8 cellular contexts compared by ENCODE assay signal in the genomic region with DNA sequence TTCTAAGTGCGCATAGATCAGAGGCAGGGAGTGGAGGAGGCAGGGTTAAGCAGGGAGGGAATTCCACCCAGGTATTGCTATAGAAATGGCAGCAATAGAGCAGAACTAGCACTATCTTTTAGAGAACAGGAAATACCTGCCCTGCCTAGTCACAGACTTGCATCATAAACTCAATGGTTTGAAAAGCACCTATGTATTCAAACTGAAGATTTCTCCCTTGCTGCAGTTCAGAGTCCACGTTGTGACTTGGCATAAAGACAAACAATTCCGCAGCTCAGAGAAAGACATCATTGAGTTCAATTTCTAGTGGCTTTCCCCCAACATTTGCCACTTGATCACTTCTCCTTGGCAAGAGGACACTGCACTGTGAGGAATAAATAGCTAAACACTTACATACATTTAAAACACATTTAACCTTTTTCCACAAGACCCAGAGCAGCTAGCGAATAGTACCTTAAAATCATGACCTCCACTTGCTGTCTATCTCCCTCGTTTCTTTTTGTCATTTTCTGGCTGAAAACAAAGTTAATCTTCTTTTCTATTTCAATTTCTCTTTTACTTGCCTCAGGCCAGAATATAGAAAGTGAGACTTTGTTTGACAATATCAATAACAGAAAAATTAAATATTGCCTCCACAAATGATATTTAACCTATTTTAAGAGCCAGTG. TPM values are rescaled to one million over a fixed set of nuclear protein-coding genes. Genes with fewer than 3 reads are reported as not detected.
DNase-seq lines count a peak whose midpoint lies in the region; ATAC-seq and TF ChIP-seq lines count a peak whose summit lies in the region.

No MANE protein-coding gene starts in this region.

- no peak overlapping the region for H3K27ac Mint-ChIP-seq in activated CD8-positive, alpha-beta T cell treated with anti-CD3 and anti-CD28 coated beads, Interleukin-2, amount 10 ng/mL, durations not matched to agents 7 days and 5 days

- TF ChIP-seq CTCF in uterus (IDR thresholded peaks at IDR 0.05), result no peak
- TF ChIP-seq CTCF in ovary (IDR thresholded peaks at IDR 0.05), result no peak

- peak; percentile 69 for ATAC-seq in GM21529 (IDR thresholded peaks at IDR 0.05; ENCODE audit: unreplicated experiment)
- ATAC-seq in activated CD8-positive, alpha-beta T cell treated with anti-CD3 and anti-CD28 coated beads, Interleukin-2, amount 10 ng/mL, durations not matched to agents 7 days and 5 days, result no peak

- H3K4me2 ChIP-seq in Karpas-422 (ENCODE audit: low read depth, low read length, poor library complexity, severe bottlenecking), result peak overlapping the region; percentile 17

- POLR2A ChIA-PET in activated CD8-positive, alpha-beta T cell treated with anti-CD3 and anti-CD28 coated beads, Interleukin-2, amount 10 ng/mL, durations not matched to agents 7 days and 5 days (lab: Charles Lee), result no interaction called here

- 46 to 56% (median 48%) methylated on average over 5 of the region's 5 CpGs for WGBS in ovary, 3 donors

- H3K9me3 Mint-ChIP-seq in activated CD8-positive, alpha-beta T cell treated with anti-CD3 and anti-CD28 coated beads, Interleukin-2, amount 10 ng/mL, durations not matched to agents 7 days and 5 days (ENCODE audit: insufficient read depth), result no peaks in the 10 kb centered on the region

- H3K27me3 Mint-ChIP-seq in activated CD8-positive, alpha-beta T cell treated with anti-CD3 and anti-CD28 coated beads, Interleukin-2, amount 10 ng/mL, durations not matched to agents 7 days and 5 days (ENCODE audit: low read depth), result no peaks in the 10 kb centered on the region

- H3K36me3 ChIP-seq in Karpas-422 (ENCODE audit: insufficient read depth, low read length), result 0 out of 2 replicates have a peak, but pooled peaks cover 6% of the 10 kb centered on the region
- no peaks in the 10 kb centered on the region for H3K36me3 ChIP-seq in uterus
- H3K36me3 ChIP-seq in ovary, result no peaks in the 10 kb centered on the region

- H2AFZ ChIP-seq in Karpas-422 (ENCODE audit: low read length), result no peak overlapping the region

- H3K27me3 ChIP-seq in Karpas-422 (ENCODE audit: low read length) (no peaks in the 10 kb centered on the region), uterus (no peaks in the 10 kb centered on the region), ovary (no peaks in the 10 kb centered on the region)

- no peaks in the 10 kb centered on the region for H3K4me1 Mint-ChIP-seq in activated CD8-positive, alpha-beta T cell treated with anti-CD3 and anti-CD28 coated beads, Interleukin-2, amount 10 ng/mL, durations not matched to agents 7 days and 5 days (ENCODE audit: low read depth)

- H3K9me2 ChIP-seq in Karpas-422 (replicated peaks; ENCODE audit: insufficient read depth, low read length), result no peaks in the 10 kb centered on the region

- H3K9me3 ChIP-seq in Karpas-422 (ENCODE audit: low read length) (no peaks in the 10 kb centered on the region), uterus (no peaks in the 10 kb centered on the region), ovary (no peaks in the 10 kb centered on the region)

- H3K36me3 Mint-ChIP-seq in activated CD8-positive, alpha-beta T cell treated with anti-CD3 and anti-CD28 coated beads, Interleukin-2, amount 10 ng/mL, durations not matched to agents 7 days and 5 days (ENCODE audit: low read depth), result no peaks in the 10 kb centered on the region

- intact Hi-C loops in uterus (cut with DNase I; ENCODE audit: low total_unique reads) (no loop called here), ovary (cut with DNase I) (no loop called here)

- TF ChIP-seq EP300 in ovary (IDR thresholded peaks at IDR 0.05), result no peak

- peaks cover 3% of the 10 kb centered on the region; the same call in 1 of the 2 replicates for H3K79me2 ChIP-seq in Karpas-422 (ENCODE audit: low read length)

- H3K27ac ChIP-seq in Karpas-422 (ENCODE audit: low read length), result peak overlapping the region; percentile 39; the same call in 1 of the 2 replicates
- H3K27ac ChIP-seq in uterus, result no peak overlapping the region
- H3K27ac ChIP-seq in ovary, result no peak overlapping the region

- TF ChIP-seq POLR2A in uterus (IDR thresholded peaks at IDR 0.05), result no peak
- no peak for TF ChIP-seq POLR2A in ovary (IDR thresholded peaks at IDR 0.05)

- H3K4me3 Mint-ChIP-seq in activated CD8-positive, alpha-beta T cell treated with anti-CD3 and anti-CD28 coated beads, Interleukin-2, amount 10 ng/mL, durations not matched to agents 7 days and 5 days, result no peak overlapping the region

- no peaks in the 10 kb centered on the region for H4K20me1 ChIP-seq in Karpas-422 (ENCODE audit: insufficient read depth, low read depth, low read length)

- no peak overlapping the region for H3K4me3 ChIP-seq in Karpas-422 (ENCODE audit: low read length)
- no peak overlapping the region for H3K4me3 ChIP-seq in uterus
- no peak overlapping the region for H3K4me3 ChIP-seq in ovary

- CTCF ChIA-PET in activated CD8-positive, alpha-beta T cell treated with anti-CD3 and anti-CD28 coated beads, Interleukin-2, amount 10 ng/mL, durations not matched to agents 7 days and 5 days (lab: Charles Lee), result no interaction called here

- H3K4me1 ChIP-seq in Karpas-422 (ENCODE audit: low read length) (peaks cover 14% of the 10 kb centered on the region), uterus (no peaks in the 10 kb centered on the region), ovary (ENCODE audit: insufficient read depth) (no peaks in the 10 kb centered on the region)

- DNase-seq in DMS79 treated with DMSO at 0.1 percent for 48 hours (lab: John Stamatoyannopoulos, UW) (peak; percentile 64), Karpas-422 (no peak), fibroblast of peridontal ligament (ENCODE audit: extremely low read depth) (peak; percentile 15), uterus (no peak), C1 segment of cervical spinal cord (lab: John Stamatoyannopoulos, UW) (no peak), ovary (no peak)
- no peak for DNase-seq in activated CD8-positive, alpha-beta T cell treated with anti-CD3 and anti-CD28 coated beads, Interleukin-2, amount 10 ng/mL, durations not matched to agents 7 days and 5 days

- no peak overlapping the region for H3K9ac ChIP-seq in Karpas-422 (ENCODE audit: low read length)

RNA-seq across cellular contexts. Expression of gene SLC7A11, which starts 42.4 kb away (rescaled TPM):
- 12.1 and 24.0 TPM in 2 replicates for total RNA-seq in Karpas-422 (2014; rRNA removed; shearing (Covaris generic); ENCODE audit: low replicate concordance)
- 1 to 10 TPM in 1 of 4 donors, under 1 TPM in 1, not detected in 2; 0.61 to 5.1 TPM for total RNA-seq in uterus
- 10 to 100 TPM in 1 of 7 donors, 1 to 10 TPM in 3, under 1 TPM in 3; 0.05 to 18.1 (median 1.2) TPM for total RNA-seq in ovary
- under 1 TPM; 0.18 to 0.33 TPM for polyA plus RNA-seq in ovary
- 1 to 10 TPM; 1.2 to 1.4 TPM for total RNA-seq in activated CD8-positive, alpha-beta T cell treated with anti-CD3 and anti-CD28 coated beads, Interleukin-2, amount 10 ng/mL, durations not matched to agents 7 days and 5 days

Comparison
In these comparisons a context has a peak if more than half of its experiments do, and no peak if none do; other contexts are left out.
1. DNase-seq: peak in DMS79 treated with DMSO at 0.1 percent for 48 hours (single experiment) and fibroblast of peridontal ligament (single experiment); none in Karpas-422 (single experiment), uterus (0 of 2), C1 segment of cervical spinal cord (0 of 14), ovary (0 of 5) and activated CD8-positive, alpha-beta T cell treated with anti-CD3 and anti-CD28 coated beads, Interleukin-2, amount 10 ng/mL, durations not matched to agents 7 days and 5 days (single experiment).